In the genomic region with DNA sequence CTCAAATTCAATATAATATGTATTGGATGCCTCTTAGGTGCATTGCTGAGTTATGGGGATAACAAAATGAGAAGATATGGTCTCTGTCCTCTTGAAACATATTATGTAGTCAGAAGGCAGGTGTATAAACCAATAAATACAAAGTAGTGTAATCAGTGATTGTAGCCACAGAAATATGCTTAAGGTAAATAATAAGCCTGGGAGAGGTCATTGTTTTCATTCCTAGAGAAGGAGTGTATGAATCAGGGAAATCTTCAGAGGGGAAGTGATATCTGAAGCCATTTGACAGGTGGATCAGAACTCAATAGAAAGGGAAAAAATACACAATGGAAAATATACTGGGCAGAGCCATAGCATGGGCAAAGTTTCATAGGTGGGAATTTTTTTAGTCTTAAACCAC, we compare ENCODE assay signal across 18 cellular contexts.
A peak's percentile ranks its signal among the peaks of the same experiment; 100 is the strongest.
DNase-seq lines count a peak whose midpoint lies in the region; ATAC-seq, FAIRE-seq and TF ChIP-seq lines count a peak whose summit lies in the region.
"Had no signal": no experiment of that assay in that cellular context is flagged by ENCODE, and none has a peak within 500 bp of the region (broad histone marks: within the 10 kb centered on the region; RNA-seq: fewer than 3 reads in every experiment).

No MANE protein-coding gene starts in this region.

- H3K79me2 ChIP-seq in GM23338 (replicated peaks; ENCODE audit: insufficient read depth) = peaks cover 77% of the 10 kb centered on the region

- no peak for TF ChIP-seq CTCF in A549 (IDR thresholded peaks at IDR 0.05)
- TF ChIP-seq CTCF in Caco-2 (IDR thresholded peaks at IDR 0.05; ENCODE audit: insufficient read depth in 1 of 2, low read depth in 1 of 2, low read length in 1 of 2, severe bottlenecking in 1 of 2, unreplicated experiment in 1 of 2) = no peak
- no peak for TF ChIP-seq CTCF in GM23338 (conservative IDR thresholded peaks at IDR 0.05; ENCODE audit: low read depth in 2 of 2)
- no peak for TF ChIP-seq CTCF in bronchial epithelial cell (IDR thresholded peaks at IDR 0.05; ENCODE audit: insufficient read depth, low read length, severe bottlenecking)
- TF ChIP-seq CTCF in GM20000 (IDR thresholded peaks at IDR 0.05; ENCODE audit: extremely low read depth, missing control alignments) = no peak
- TF ChIP-seq CTCF in brain microvascular endothelial cell (IDR thresholded peaks at IDR 0.05; ENCODE audit: low read depth, low read length, missing control alignments) = no peak

- H3K4me3 ChIP-seq in A549 = no peak overlapping the region
- H3K4me3 ChIP-seq in Caco-2 (ENCODE audit: low read depth, low read length) = no peak overlapping the region
- no peak overlapping the region for H3K4me3 ChIP-seq in GM23338
- H3K4me3 ChIP-seq in bronchial epithelial cell (ENCODE audit: low read depth, low read length) = no peak overlapping the region
- no peak overlapping the region for H3K4me3 ChIP-seq in brain microvascular endothelial cell (ENCODE audit: low read depth, low read length)
- H3K4me3 ChIP-seq: HAP-1 had no signal

- H3F3A ChIP-seq in GM23338 (replicated peaks; ENCODE audit: low read depth) = no peaks in the 10 kb centered on the region

- H3K27ac Mint-ChIP-seq in Caco-2 (ENCODE audit: unreplicated experiment) = peak overlapping the region; percentile 58
- H3K27ac Mint-ChIP-seq in GM23338 = no peak overlapping the region
- H3K27ac Mint-ChIP-seq: CD4-positive, alpha-beta T cell had no signal

- no peaks in the 10 kb centered on the region for H3K27me3 ChIP-seq in Caco-2 (replicated peaks; ENCODE audit: control insufficient read depth, insufficient read depth, low read length)
- H3K27me3 ChIP-seq in GM23338 (ENCODE audit: insufficient read depth) = no peaks in the 10 kb centered on the region
- H3K27me3 ChIP-seq in bronchial epithelial cell (ENCODE audit: control insufficient read depth, insufficient read depth, low read length) = no peaks in the 10 kb centered on the region
- no peaks in the 10 kb centered on the region for H3K27me3 ChIP-seq in brain microvascular endothelial cell (replicated peaks)

- no peak overlapping the region for H2AFZ ChIP-seq in GM23338

- intact Hi-C loops in Caco-2 (cut with micrococcal nuclease; ENCODE audit: unreplicated experiment) = loop anchor here (1.0 kb wide), 1 partner anchor 149 kb away; no protein-coding TSS in a partner anchor

- peak; percentile 36 for FAIRE-seq in A549 (lab: Jason Lieb, UNC)
- FAIRE-seq in bronchial epithelial cell (lab: Jason Lieb, UNC) = no peak
- FAIRE-seq: A204.1, GM12892, GM18507 had no signal

- H3K27me3 Mint-ChIP-seq in Caco-2 (ENCODE audit: insufficient read depth, unreplicated experiment) (no peaks in the 10 kb centered on the region), GM23338 (ENCODE audit: insufficient read depth, low read depth, poor library complexity) (no peaks in the 10 kb centered on the region)
- H3K27me3 Mint-ChIP-seq: CD4-positive, alpha-beta T cell had no signal

- TF ChIP-seq POLR2A in A549 (IDR thresholded peaks at IDR 0.05; ENCODE audit: low read length) = no peak

- H3K9me3 Mint-ChIP-seq in Caco-2 (ENCODE audit: unreplicated experiment) = no peaks in the 10 kb centered on the region
- no peaks in the 10 kb centered on the region for H3K9me3 Mint-ChIP-seq in GM23338
- H3K9me3 Mint-ChIP-seq: CD4-positive, alpha-beta T cell had no signal

- CTCF ChIA-PET in A549 (lab: Yijun Ruan, JAX) = no interaction called here
- CTCF ChIA-PET in Caco-2 (lab: Charles Lee) = no interaction called here

- no peak for TF ChIP-seq EP300 in A549 (IDR thresholded peaks at IDR 0.05)

- 0 out of 2 replicates have a peak, but pooled peaks cover 8% of the 10 kb centered on the region for H4K20me1 ChIP-seq in GM23338 (replicated peaks; ENCODE audit: insufficient read depth)

- no peak overlapping the region for H3K27ac ChIP-seq in A549
- H3K27ac ChIP-seq in GM23338 (ENCODE audit: low read depth) = no peak overlapping the region
- no peak overlapping the region for H3K27ac ChIP-seq in brain microvascular endothelial cell
- H3K27ac ChIP-seq: C4-2B, HL-60, KMS-11 had no signal

- peak in 1 of 2 experiments; percentile 21 for DNase-seq in A549 (ENCODE audit: low read depth in 1 of 2, low spot score in 1 of 2)
- peak in 1 of 2 experiments; percentile 35 for DNase-seq in Caco-2
- DNase-seq in GM23338 (ENCODE audit: low spot score) = no peak
- peak; percentile 2 for DNase-seq in bronchial epithelial cell (ENCODE audit: low read depth)
- DNase-seq in G401 (ENCODE audit: low spot score) = no peak
- no peak for DNase-seq in GM20000 (ENCODE audit: low spot score)
- no peak for DNase-seq in brain microvascular endothelial cell
- DNase-seq: AML-193; CD4-positive, alpha-beta T cell; GDM1 had no signal

- no peaks in the 10 kb centered on the region for H3K36me3 Mint-ChIP-seq in Caco-2 (ENCODE audit: insufficient read depth, unreplicated experiment)
- H3K36me3 Mint-ChIP-seq in GM23338 (ENCODE audit: low read depth) = no peaks in the 10 kb centered on the region

- no peak overlapping the region for H3K4me3 Mint-ChIP-seq in Caco-2 (ENCODE audit: unreplicated experiment)
- H3K4me3 Mint-ChIP-seq in GM23338 = no peak overlapping the region
- H3K4me3 Mint-ChIP-seq: CD4-positive, alpha-beta T cell had no signal

- no peaks in the 10 kb centered on the region for H3K9me3 ChIP-seq in A549
- H3K9me3 ChIP-seq in Caco-2 = no peaks in the 10 kb centered on the region
- H3K9me3 ChIP-seq: HAP-1 had no signal

- H3K36me3 ChIP-seq in Caco-2 (ENCODE audit: control insufficient read depth, insufficient read depth, low read length) (no peaks in the 10 kb centered on the region), GM23338 (ENCODE audit: insufficient read depth) (no peaks in the 10 kb centered on the region), bronchial epithelial cell (ENCODE audit: control insufficient read depth, insufficient read depth, low read length) (no peaks in the 10 kb centered on the region), brain microvascular endothelial cell (replicated peaks) (no peaks in the 10 kb centered on the region)
- H3K36me3 ChIP-seq: HAP-1 had no signal

- in situ Hi-C loops in G401 (cut with HindIII; ENCODE audit: low sequenced_read_pairs) = no loop called here
- in situ Hi-C loops in brain microvascular endothelial cell (cut with HindIII; ENCODE audit: low pct_ligation_motif_present, low sequenced_read_pairs) = no loop called here

- H3K4me1 ChIP-seq in A549 (peaks cover 13% of the 10 kb centered on the region; the same call in 2 of the 3 replicates), Caco-2 (peaks cover 14% of the 10 kb centered on the region), GM23338 (ENCODE audit: insufficient read depth) (peaks cover 19% of the 10 kb centered on the region)
- H3K4me1 ChIP-seq: HAP-1 had no signal

- ATAC-seq in A549 (peak in 1 of 2 experiments; percentile 23; a peak in 1 of 6 replicates), GM23338 (no peak), HG03135 (IDR thresholded peaks at IDR 0.05; ENCODE audit: unreplicated experiment) (no peak)

- peak overlapping the region; percentile 29; the same call in 1 of the 3 replicates for H3K4me2 ChIP-seq in A549
- H3K4me2 ChIP-seq in GM23338 = peak overlapping the region; percentile 25; the same call in 1 of the 2 replicates
- H3K4me2 ChIP-seq: KMS-11 had no signal

- H3K9me2 ChIP-seq in GM23338 (ENCODE audit: insufficient read depth) = no peaks in the 10 kb centered on the region

- no TSS peak for BruUV-seq in Caco-2 (replicated peaks; lab: Mats Ljungman, UMichigan)

- POLR2A ChIA-PET in A549 (lab: Yijun Ruan, JAX) = no interaction called here
- POLR2A ChIA-PET in Caco-2 (lab: Charles Lee) = no interaction called here

- H3K4me1 Mint-ChIP-seq in Caco-2 (ENCODE audit: low read depth, unreplicated experiment) (peaks cover 18% of the 10 kb centered on the region), GM23338 (peaks cover 57% of the 10 kb centered on the region)

- TF ChIP-seq RAD21 in A549 (conservative IDR thresholded peaks at IDR 0.05 in 1 of 2, IDR thresholded peaks at IDR 0.05 in 1 of 2) = no peak

TF ChIP-seq in A549, 52 proteins besides CTCF, POLR2A, EP300 and RAD21:
- TF ChIP-seq USF2 (IDR thresholded peaks at IDR 0.05) (no peak), ATOH8 (CRISPR knock-in tag; IDR thresholded peaks at IDR 0.05; ENCODE audit: low read depth) (no peak), CBX8 (IDR thresholded peaks at IDR 0.05) (no peak), ZSCAN20 (CRISPR knock-in tag; IDR thresholded peaks at IDR 0.05) (no peak)

TF ChIP-seq in GM23338, 12 proteins besides CTCF, POLR2A, EP300 and RAD21 (continues in another document):
- TF ChIP-seq ZNF114 (CRISPR knock-in tag; IDR thresholded peaks at IDR 0.05) = no peak
- TF ChIP-seq POLR2AphosphoS5 (IDR thresholded peaks at IDR 0.05; ENCODE audit: low read depth) = no peak
- no peak for TF ChIP-seq JUNB (IDR thresholded peaks at IDR 0.05; ENCODE audit: unreplicated experiment)
